ENCODE assay signal across 9 cellular contexts in the genomic region with DNA sequence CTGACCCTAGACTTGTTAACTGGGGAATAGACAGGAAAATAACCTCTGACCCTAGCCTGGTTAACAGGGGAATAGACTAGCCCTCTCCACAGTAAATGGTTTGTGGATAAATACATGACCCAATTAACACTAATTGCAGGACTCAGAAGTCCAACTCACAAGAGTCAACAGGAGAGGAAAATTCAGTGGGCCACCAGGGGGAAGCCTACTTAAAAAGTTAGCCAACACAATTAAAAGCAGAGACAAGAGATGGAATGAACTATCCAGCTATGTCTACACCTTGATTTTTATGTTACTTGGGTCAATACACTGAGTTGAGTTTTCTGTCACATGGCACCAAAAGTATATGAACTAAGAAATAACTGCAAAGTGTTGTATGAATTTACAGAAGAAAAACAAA.
DNase-seq lines count a peak whose midpoint lies in the region; ATAC-seq, FAIRE-seq and TF ChIP-seq lines count a peak whose summit lies in the region.
"Had no signal": no experiment of that assay in that cellular context is flagged by ENCODE, and none has a peak within 500 bp of the region (broad histone marks: within the 10 kb centered on the region; RNA-seq: fewer than 3 reads in every experiment).

No MANE protein-coding gene starts in this region.

- no peak overlapping the region for H2BK5ac ChIP-seq in H1 (ENCODE audit: low read depth, low read length)

- H3K4me3 Mint-ChIP-seq in activated CD4-positive, alpha-beta T cell treated with anti-CD3 and anti-CD28 coated beads for 36 hours: no peak overlapping the region

- H3K9me3 Mint-ChIP-seq in activated CD4-positive, alpha-beta T cell treated with anti-CD3 and anti-CD28 coated beads for 36 hours (ENCODE audit: low read depth): no peaks in the 10 kb centered on the region

- H3K79me2 ChIP-seq in H1 (ENCODE audit: control insufficient read depth in 1 of 2, insufficient read depth in 2 of 2, low read length in 2 of 2): no peaks in the 10 kb centered on the region

- no peaks in the 10 kb centered on the region for H3K23me2 ChIP-seq in H1 (ENCODE audit: low read depth, low read length)

- H2AFZ ChIP-seq in H1 (ENCODE audit: low read length): no peak overlapping the region

- no peaks in the 10 kb centered on the region for H3K4me1 ChIP-seq in H1 (replicated peaks in 1 of 4; ENCODE audit: control insufficient read depth in 3 of 4, insufficient read depth in 4 of 4, low read length in 3 of 4)

- H3K14ac ChIP-seq in H1 (ENCODE audit: insufficient read length): no peak overlapping the region

- no peak overlapping the region for H3K23ac ChIP-seq in H1 (ENCODE audit: insufficient read length)

- H2BK20ac ChIP-seq in H1 (ENCODE audit: low read length): no peak overlapping the region

- no peaks in the 10 kb centered on the region for H3K36me3 Mint-ChIP-seq in activated CD4-positive, alpha-beta T cell treated with anti-CD3 and anti-CD28 coated beads for 36 hours (ENCODE audit: low read depth)

- TF ChIP-seq POLR2A in H1 (IDR thresholded peaks at IDR 0.05; ENCODE audit: control extremely low read depth in 1 of 2, low read depth in 2 of 2, low read length in 2 of 2): no peak

- CTCF ChIA-PET in activated CD4-positive, alpha-beta T cell treated with anti-CD3 and anti-CD28 coated beads for 36 hours (lab: Charles Lee): interaction anchor here (1.2 to 2.8 kb wide), 4 partner anchors 15 to 168 kb away, joined by 3 to 23 read pairs (median 4); no protein-coding TSS in a partner anchor
- CTCF ChIA-PET in H1 (lab: Charles Lee; ENCODE audit: partially characterized antibody): interaction anchor here (0.7 to 3.6 kb wide), 38 partner anchors 9 to 752 kb away, joined by 3 to 32 read pairs (median 4); a partner anchor contains a TSS

- no peaks in the 10 kb centered on the region for H3K9me3 ChIP-seq in H1 (ENCODE audit: insufficient read depth in 2 of 2, low read depth in 1 of 2, low read length in 1 of 2)

- H2BK15ac ChIP-seq in H1 (ENCODE audit: low read length): no peak overlapping the region

- intact Hi-C loops in activated CD4-positive, alpha-beta T cell treated with anti-CD3 and anti-CD28 coated beads for 36 hours (cut with DNase I, micrococcal nuclease): loop anchor here (1.0 to 10.0 kb wide), 3 partner anchors 159 to 567 kb away; a partner anchor contains a TSS

- no peak for TF ChIP-seq EP300 in H1 (IDR thresholded peaks at IDR 0.05; ENCODE audit: borderline replicate concordance in 1 of 2, low read depth in 2 of 2, low read length in 2 of 2)

- POLR2A ChIA-PET in activated CD4-positive, alpha-beta T cell treated with anti-CD3 and anti-CD28 coated beads for 36 hours (lab: Charles Lee): interaction anchor here (0.6 kb wide), 1 partner anchor 44 kb away, joined by 4 read pairs; no protein-coding TSS in a partner anchor
- POLR2A ChIA-PET in H1 (lab: Charles Lee; ENCODE audit: partially characterized antibody): interaction anchor here (0.9 to 1.4 kb wide), 2 partner anchors 25 to 165 kb away, joined by 3 to 5 read pairs; no protein-coding TSS in a partner anchor

- no peak overlapping the region for H4K8ac ChIP-seq in H1 (ENCODE audit: extremely low read depth, insufficient read depth, low read length)

- H3K27me3 Mint-ChIP-seq in activated CD4-positive, alpha-beta T cell treated with anti-CD3 and anti-CD28 coated beads for 36 hours: no peaks in the 10 kb centered on the region

- H3K27me3 ChIP-seq in H1 (replicated peaks in 1 of 4; ENCODE audit: control insufficient read depth in 3 of 4, extremely low read depth in 1 of 4, insufficient read depth in 3 of 4, low read length in 3 of 4): no peaks in the 10 kb centered on the region

- H3K36me3 ChIP-seq in H1 (ENCODE audit: control insufficient read depth in 2 of 4, insufficient read depth in 4 of 4, low read length in 3 of 4): no peaks in the 10 kb centered on the region

- no peaks in the 10 kb centered on the region for H3K79me1 ChIP-seq in H1 (ENCODE audit: low read depth, low read length)

- DNase-seq in DMS 273 (lab: John Stamatoyannopoulos, UW; ENCODE audit: unreplicated experiment) (peak; percentile 53), DMS 273 treated with DMSO at 0.1 percent for 48 hours (lab: John Stamatoyannopoulos, UW) (no peak), H1 (ENCODE audit: low read depth in 1 of 2, low spot score in 2 of 2) (peak in 1 of 2 experiments; percentile 13), pons (ENCODE audit: low spot score) (peak; percentile 44), hepatic stellate cell (ENCODE audit: low spot score) (no peak), ecto neural progenitor cell (ENCODE audit: low spot score) (no peak)
- peak; percentile 68 for DNase-seq in activated CD4-positive, alpha-beta T cell treated with anti-CD3 and anti-CD28 coated beads for 36 hours

- H3K4ac ChIP-seq in H1 (replicated peaks; ENCODE audit: insufficient read length, low read depth, low read length): no peak overlapping the region

- H3K4me3 ChIP-seq in H1 (ENCODE audit: extremely low read depth in 1 of 4, insufficient read depth in 2 of 4, low read depth in 3 of 4, low read length in 4 of 4): no peak overlapping the region

- H2BK12ac ChIP-seq in H1 (ENCODE audit: low read depth, low read length): no peak overlapping the region

- TF ChIP-seq RAD21 in H1 (IDR thresholded peaks at IDR 0.05 in 1 of 2, conservative IDR thresholded peaks at IDR 0.05 in 1 of 2; ENCODE audit: low read depth in 2 of 2, low read length in 2 of 2): peak; percentile 51 to 70

- H2BK120ac ChIP-seq in H1 (replicated peaks; ENCODE audit: low read depth, low read length): no peak overlapping the region

- peak; percentile 65 for ATAC-seq in HG03175 (IDR thresholded peaks at IDR 0.05; ENCODE audit: unreplicated experiment)
- peak; percentile 42 for ATAC-seq in activated CD4-positive, alpha-beta T cell treated with anti-CD3 and anti-CD28 coated beads for 36 hours

- H3K4me1 Mint-ChIP-seq in activated CD4-positive, alpha-beta T cell treated with anti-CD3 and anti-CD28 coated beads for 36 hours: peaks cover 31% of the 10 kb centered on the region

- FAIRE-seq in H1 (lab: Jason Lieb, UNC): no peak
- FAIRE-seq: A204.1 had no signal

- no peak overlapping the region for H4K5ac ChIP-seq in H1 (ENCODE audit: insufficient read length, low read depth, low read length)

- no peak overlapping the region for H3K4me2 ChIP-seq in H1 (ENCODE audit: insufficient read depth in 1 of 2, low read depth in 2 of 2, low read length in 2 of 2)

- peak overlapping the region; percentile 49 for H3K27ac Mint-ChIP-seq in activated CD4-positive, alpha-beta T cell treated with anti-CD3 and anti-CD28 coated beads for 36 hours

- no peaks in the 10 kb centered on the region for H4K20me1 ChIP-seq in H1 (replicated peaks in 1 of 2; ENCODE audit: control insufficient read depth in 1 of 2, insufficient read depth in 2 of 2, low read length in 2 of 2)

- peak in 2 of 3 experiments; percentile 51 to 58; a peak in 3 of 4 replicates for TF ChIP-seq CTCF in H1 (IDR thresholded peaks at IDR 0.05; ENCODE audit: control extremely low read depth in 1 of 3, insufficient read depth in 1 of 3, low read depth in 1 of 3, low read length in 3 of 3)

- no peak overlapping the region for H3K27ac ChIP-seq in H1 (ENCODE audit: low read depth, low read length)

- no peak overlapping the region for H2AK5ac ChIP-seq in H1 (ENCODE audit: low read depth, low read length)

- no peak overlapping the region for H3K18ac ChIP-seq in H1 (ENCODE audit: extremely low read depth, low read length)

- H3K9ac ChIP-seq in H1 (replicated peaks in 1 of 4; ENCODE audit: extremely low read depth in 1 of 4, low read depth in 3 of 4, low read length in 3 of 4): no peak overlapping the region

- no peak overlapping the region for H4K91ac ChIP-seq in H1 (replicated peaks; ENCODE audit: insufficient read length, low read length)

- H3K56ac ChIP-seq in H1 (replicated peaks; ENCODE audit: insufficient read length, low read depth, low read length): no peak overlapping the region

TF ChIP-seq in H1, 55 proteins besides CTCF, POLR2A, EP300 and RAD21 (continues in another document):
- TF ChIP-seq BRCA1 (IDR thresholded peaks at IDR 0.05; ENCODE audit: low read depth, low read length) (no peak), JUND (IDR thresholded peaks at IDR 0.05; ENCODE audit: low read length) (no peak), TCF12 (IDR thresholded peaks at IDR 0.05; ENCODE audit: low read depth, low read length) (no peak), PHF8 (conservative IDR thresholded peaks at IDR 0.05; ENCODE audit: low read depth, low read length) (no peak), GABPA (IDR thresholded peaks at IDR 0.05; ENCODE audit: borderline replicate concordance, insufficient read depth, low read length) (no peak), CTBP2 (IDR thresholded peaks at IDR 0.05; ENCODE audit: borderline replicate concordance, insufficient read depth, insufficient read length, low read length) (no peak), CREB1 (IDR thresholded peaks at IDR 0.05) (no peak), EZH2 (IDR thresholded peaks at IDR 0.05; ENCODE audit: low read depth, low read length, severe bottlenecking) (no peak), EGR1 (IDR thresholded peaks at IDR 0.05; ENCODE audit: borderline replicate concordance, low read depth, low read length) (no peak), GTF2F1 (IDR thresholded peaks at IDR 0.05; ENCODE audit: borderline replicate concordance, low read depth, low read length) (no peak), FOSL1 (IDR thresholded peaks at IDR 0.05; ENCODE audit: insufficient read depth, low read depth, low read length) (no peak), MAFK (IDR thresholded peaks at IDR 0.05; ENCODE audit: low read depth, low read length) (no peak), ASH2L (IDR thresholded peaks at IDR 0.05; ENCODE audit: low read length) (no peak), CBX8 (IDR thresholded peaks at IDR 0.05; ENCODE audit: borderline replicate concordance, low read depth, low read length) (no peak), RBBP5 (IDR thresholded peaks at IDR 0.05; ENCODE audit: borderline replicate concordance, low read depth, low read length) (no peak)
- TF ChIP-seq, protein P1, sequence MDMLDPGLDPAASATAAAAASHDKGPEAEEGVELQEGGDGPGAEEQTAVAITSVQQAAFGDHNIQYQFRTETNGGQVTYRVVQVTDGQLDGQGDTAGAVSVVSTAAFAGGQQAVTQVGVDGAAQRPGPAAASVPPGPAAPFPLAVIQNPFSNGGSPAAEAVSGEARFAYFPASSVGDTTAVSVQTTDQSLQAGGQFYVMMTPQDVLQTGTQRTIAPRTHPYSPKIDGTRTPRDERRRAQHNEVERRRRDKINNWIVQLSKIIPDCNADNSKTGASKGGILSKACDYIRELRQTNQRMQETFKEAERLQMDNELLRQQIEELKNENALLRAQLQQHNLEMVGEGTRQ (IDR thresholded peaks at IDR 0.05; ENCODE audit: low read length): no peak

Comparison
In these comparisons a context has a peak if more than half of its experiments do, and no peak if none do; other contexts are left out.
1. DNase-seq: peak in DMS 273 (single experiment), activated CD4-positive, alpha-beta T cell treated with anti-CD3 and anti-CD28 coated beads for 36 hours (single experiment) and pons (single experiment); none in DMS 273 treated with DMSO at 0.1 percent for 48 hours (single experiment), hepatic stellate cell (single experiment) and ecto neural progenitor cell (single experiment).